15 cellular contexts compared by ENCODE assay signal in genomic region chr9:93461414-93461743, GRCh38.
"Had no signal": no experiment of that assay in that cellular context is flagged by ENCODE, and none has a peak within 500 bp of the region (broad histone marks: within the 10 kb centered on the region; RNA-seq: fewer than 3 reads in every experiment).

No MANE protein-coding gene starts in this region.

- H3K4me3 Mint-ChIP-seq: activated CD4-positive, alpha-beta memory T cell treated with anti-CD3 and anti-CD28 coated beads for 36 hours; activated T-helper 1 cell treated with anti-CD3 and anti-CD28 coated beads, Interleukin-12 subunit alpha, Interleukin-12 subunit beta, Interleukin-2, Interleukin-4 antibody, amounts not matched to agents 30 ng/mL and 10 ng/mL and 1 ng/mL, durations not matched to agents 14 hours and 24 hours and 36 hours; nephron; WTC11 had no signal

- H3K36me3 ChIP-seq: cardiac muscle cell, spleen had no signal

- H3K27ac ChIP-seq: cardiac muscle cell had no signal

- ATAC-seq: WTC11 had no signal

- H3K27me3 Mint-ChIP-seq: activated CD4-positive, alpha-beta memory T cell treated with anti-CD3 and anti-CD28 coated beads for 36 hours; activated naive CD8-positive, alpha-beta T cell had no signal

- DNase-seq: activated CD4-positive, alpha-beta memory T cell treated with anti-CD3 and anti-CD28 coated beads for 36 hours; activated CD4-positive, alpha-beta T cell treated with anti-CD3 and anti-CD28 coated beads for 4 hours; activated T-cell treated with anti-CD3 and anti-CD28 coated beads for 4 hours; amniotic stem cell; dermis blood vessel endothelial cell; mesendoderm; nucleus accumbens; spleen; stimulated activated naive CD4-positive, alpha-beta T cell; trophoblast cell had no signal

- H3K36me3 Mint-ChIP-seq: WTC11 had no signal

- H3K27me3 ChIP-seq: cardiac muscle cell, spleen had no signal

- H3K9me3 Mint-ChIP-seq: activated CD4-positive, alpha-beta memory T cell treated with anti-CD3 and anti-CD28 coated beads for 36 hours; activated T-helper 1 cell treated with anti-CD3 and anti-CD28 coated beads, Interleukin-12 subunit alpha, Interleukin-12 subunit beta, Interleukin-2, Interleukin-4 antibody, amounts not matched to agents 30 ng/mL and 10 ng/mL and 1 ng/mL, durations not matched to agents 14 hours and 24 hours and 36 hours; nephron; WTC11 had no signal

- H3K9me3 ChIP-seq: spleen had no signal

- H3K4me3 ChIP-seq: cardiac muscle cell, spleen had no signal

- H3K27ac Mint-ChIP-seq: nephron, WTC11 had no signal
